2 cellular contexts compared by ENCODE assay signal in genomic region chr14:22805235-22805634, GRCh38. TPM values are rescaled to one million over a fixed set of nuclear protein-coding genes. Genes with fewer than 3 reads are reported as not detected.
"Had no signal": no experiment of that assay in that cellular context is flagged by ENCODE, and none has a peak within 500 bp of the region (broad histone marks: within the 10 kb centered on the region; RNA-seq: fewer than 3 reads in every experiment).

No MANE protein-coding gene starts in this region.

RNA-seq across cellular contexts. Expression of gene SLC7A7, which starts 10.0 kb away (rescaled TPM):
- total RNA-seq: activated T-helper 1 cell treated with anti-CD3 and anti-CD28 coated beads, Interleukin-12 subunit alpha, Interleukin-12 subunit beta, Interleukin-2, Interleukin-4 antibody, amounts not matched to agents 30 ng/mL and 10 ng/mL and 1 ng/mL, durations not matched to agents 14 hours and 24 hours and 36 hours; PC-3 had no signal
